1 cellular context compared by ENCODE assay signal in the genomic region with DNA sequence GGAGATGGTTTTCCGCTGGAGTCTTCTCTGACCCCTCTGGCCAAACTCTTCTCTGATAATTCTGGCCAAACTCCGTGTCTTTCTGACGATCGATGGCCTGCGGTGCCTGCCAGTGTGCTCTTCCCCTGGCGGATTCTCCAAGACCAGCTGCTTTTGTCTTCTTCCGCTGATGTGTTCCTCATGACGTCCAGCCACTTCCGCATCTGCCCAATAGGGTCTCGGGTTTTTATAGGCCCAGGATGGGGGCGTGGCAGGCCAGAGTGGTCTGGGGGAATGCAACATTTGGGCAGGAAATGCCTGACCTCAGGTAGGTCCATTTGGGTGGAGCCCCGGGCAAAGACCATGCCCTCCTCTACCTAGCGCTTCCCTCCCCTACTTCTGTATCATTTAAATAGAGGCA.
TF ChIP-seq lines count a peak whose summit lies in the region.

No MANE protein-coding gene starts in this region.

TF ChIP-seq in WTC11, 78 proteins besides CTCF, POLR2A, EP300 and RAD21 (continued from another document):
- TF ChIP-seq STAT6 (CRISPR knock-in tag; conservative IDR thresholded peaks at IDR 0.05; ENCODE audit: low read depth) (no peak), TP53 (CRISPR knock-in tag; IDR thresholded peaks at IDR 0.05) (no peak), PREB (CRISPR knock-in tag; IDR thresholded peaks at IDR 0.05; ENCODE audit: borderline replicate concordance) (no peak)
- TF ChIP-seq, protein P1, sequence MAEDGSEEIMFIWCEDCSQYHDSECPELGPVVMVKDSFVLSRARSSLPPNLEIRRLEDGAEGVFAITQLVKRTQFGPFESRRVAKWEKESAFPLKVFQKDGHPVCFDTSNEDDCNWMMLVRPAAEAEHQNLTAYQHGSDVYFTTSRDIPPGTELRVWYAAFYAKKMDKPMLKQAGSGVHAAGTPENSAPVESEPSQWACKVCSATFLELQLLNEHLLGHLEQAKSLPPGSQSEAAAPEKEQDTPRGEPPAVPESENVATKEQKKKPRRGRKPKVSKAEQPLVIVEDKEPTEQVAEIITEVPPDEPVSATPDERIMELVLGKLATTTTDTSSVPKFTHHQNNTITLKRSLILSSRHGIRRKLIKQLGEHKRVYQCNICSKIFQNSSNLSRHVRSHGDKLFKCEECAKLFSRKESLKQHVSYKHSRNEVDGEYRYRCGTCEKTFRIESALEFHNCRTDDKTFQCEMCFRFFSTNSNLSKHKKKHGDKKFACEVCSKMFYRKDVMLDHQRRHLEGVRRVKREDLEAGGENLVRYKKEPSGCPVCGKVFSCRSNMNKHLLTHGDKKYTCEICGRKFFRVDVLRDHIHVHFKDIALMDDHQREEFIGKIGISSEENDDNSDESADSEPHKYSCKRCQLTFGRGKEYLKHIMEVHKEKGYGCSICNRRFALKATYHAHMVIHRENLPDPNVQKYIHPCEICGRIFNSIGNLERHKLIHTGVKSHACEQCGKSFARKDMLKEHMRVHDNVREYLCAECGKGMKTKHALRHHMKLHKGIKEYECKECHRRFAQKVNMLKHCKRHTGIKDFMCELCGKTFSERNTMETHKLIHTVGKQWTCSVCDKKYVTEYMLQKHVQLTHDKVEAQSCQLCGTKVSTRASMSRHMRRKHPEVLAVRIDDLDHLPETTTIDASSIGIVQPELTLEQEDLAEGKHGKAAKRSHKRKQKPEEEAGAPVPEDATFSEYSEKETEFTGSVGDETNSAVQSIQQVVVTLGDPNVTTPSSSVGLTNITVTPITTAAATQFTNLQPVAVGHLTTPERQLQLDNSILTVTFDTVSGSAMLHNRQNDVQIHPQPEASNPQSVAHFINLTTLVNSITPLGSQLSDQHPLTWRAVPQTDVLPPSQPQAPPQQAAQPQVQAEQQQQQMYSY (CRISPR knock-in tag; IDR thresholded peaks at IDR 0.05) = no peak
